ENCODE assay signal across 15 cellular contexts in the genomic region with DNA sequence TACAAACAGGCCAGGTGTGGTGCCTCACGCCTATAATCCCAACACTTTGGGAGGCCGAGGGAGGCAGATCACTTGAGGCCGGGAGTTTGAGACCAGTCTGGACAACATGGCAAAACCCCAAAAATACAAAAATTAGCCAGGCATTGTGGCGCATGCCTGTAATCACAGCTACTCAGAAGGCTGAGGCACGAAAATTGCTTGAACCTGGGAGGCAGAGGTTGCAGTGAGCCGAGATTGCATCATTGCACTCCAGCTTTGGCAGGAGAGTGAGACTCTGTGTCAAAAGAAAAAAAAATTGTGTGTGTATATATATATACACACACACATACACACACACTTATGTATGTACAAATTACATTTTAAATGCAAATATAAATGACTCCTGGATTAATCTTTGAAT.
DNase-seq lines count a peak whose midpoint lies in the region; ATAC-seq and TF ChIP-seq lines count a peak whose summit lies in the region.
"Had no signal": no experiment of that assay in that cellular context is flagged by ENCODE, and none has a peak within 500 bp of the region (broad histone marks: within the 10 kb centered on the region; RNA-seq: fewer than 3 reads in every experiment).

No MANE protein-coding gene starts in this region.

- H3K27ac Mint-ChIP-seq in activated naive CD8-positive, alpha-beta T cell treated with anti-CD3 and anti-CD28 coated beads, Interleukin-2, amount 10 ng/mL, durations not matched to agents 7 days and 5 days = peak overlapping the region; percentile 91
- H3K27ac Mint-ChIP-seq: endodermal cell, nephron progenitor cell had no signal

- no peaks in the 10 kb centered on the region for H3K9me3 ChIP-seq in lower lobe of right lung
- H3K9me3 ChIP-seq: adrenal gland, prostate gland, stomach had no signal

- no peaks in the 10 kb centered on the region for H3K79me2 ChIP-seq in KMS-11 (ENCODE audit: insufficient read depth, low read depth)

- peaks cover 72% of the 10 kb centered on the region for H3K4me1 Mint-ChIP-seq in activated T-cell treated with anti-CD3 and anti-CD28 coated beads, Interleukin-2, amount 50 U/mL, for 4 hours (ENCODE audit: low read depth)
- peaks cover 72% of the 10 kb centered on the region for H3K4me1 Mint-ChIP-seq in activated naive CD8-positive, alpha-beta T cell treated with anti-CD3 and anti-CD28 coated beads, Interleukin-2, amount 10 ng/mL, durations not matched to agents 7 days and 5 days

- H2AFZ ChIP-seq in KMS-11 (ENCODE audit: low read depth) = no peak overlapping the region

- H3K27ac ChIP-seq in KMS-11 = no peak overlapping the region
- H3K27ac ChIP-seq in lower lobe of right lung = no peak overlapping the region
- H3K27ac ChIP-seq: adrenal gland, prostate gland, stomach had no signal

- H3K4me3 ChIP-seq in KMS-11 (IDR thresholded peaks at IDR 0.05; ENCODE audit: insufficient read depth, low read depth, low read length) (no peak overlapping the region), lower lobe of right lung (no peak overlapping the region)
- H3K4me3 ChIP-seq: adrenal gland, prostate gland, stomach had no signal

- H3K27me3 ChIP-seq in KMS-11 (ENCODE audit: insufficient read depth, low read depth) = no peaks in the 10 kb centered on the region
- no peaks in the 10 kb centered on the region for H3K27me3 ChIP-seq in lower lobe of right lung (ENCODE audit: low read depth)
- H3K27me3 ChIP-seq: adrenal gland, stomach had no signal

- no peak overlapping the region for H3K9ac ChIP-seq in KMS-11

- no peak overlapping the region for H3K4me3 Mint-ChIP-seq in activated T-cell treated with anti-CD3 and anti-CD28 coated beads, Interleukin-2, amount 50 U/mL, for 4 hours
- peak overlapping the region; percentile 68 for H3K4me3 Mint-ChIP-seq in activated naive CD8-positive, alpha-beta T cell treated with anti-CD3 and anti-CD28 coated beads, Interleukin-2, amount 10 ng/mL, durations not matched to agents 7 days and 5 days
- H3K4me3 Mint-ChIP-seq: endodermal cell, nephron progenitor cell had no signal

- DNase-seq in activated T-cell treated with anti-CD3 and anti-CD28 coated beads, Interleukin-2, amount 50 U/mL, for 4 hours = peak; percentile 4
- DNase-seq in activated T-cell treated with anti-CD3 and anti-CD28 coated beads, Interleukin-2, amount 50 U/mL, for 1 hour = no peak
- peak; percentile 41 for DNase-seq in activated naive CD8-positive, alpha-beta T cell treated with anti-CD3 and anti-CD28 coated beads, Interleukin-2, amount 10 ng/mL, durations not matched to agents 7 days and 5 days
- DNase-seq in lower lobe of right lung (peak; percentile 45), hippocampal formation (lab: John Stamatoyannopoulos, UW) (no peak), HUDEP-2 (lab: John Stamatoyannopoulos, UW; ENCODE audit: unreplicated experiment in 76 of 76) (no peak)
- DNase-seq: endodermal cell, NCI-H2081, nephron progenitor cell, stomach had no signal

- H3K36me3 ChIP-seq in KMS-11 (ENCODE audit: insufficient read depth) = no peaks in the 10 kb centered on the region
- no peaks in the 10 kb centered on the region for H3K36me3 ChIP-seq in lower lobe of right lung
- H3K36me3 ChIP-seq: adrenal gland, prostate gland, stomach had no signal

- POLR2A ChIA-PET in activated naive CD8-positive, alpha-beta T cell treated with anti-CD3 and anti-CD28 coated beads, Interleukin-2, amount 10 ng/mL, durations not matched to agents 7 days and 5 days (lab: Charles Lee) = interaction anchor here (0.7 to 6.9 kb wide), 4 partner anchors 10 to 78 kb away, joined by 3 to 46 read pairs (median 28); a partner anchor contains a TSS

- H3K9me3 Mint-ChIP-seq in activated T-cell treated with anti-CD3 and anti-CD28 coated beads, Interleukin-2, amount 50 U/mL, for 4 hours = no peaks in the 10 kb centered on the region
- H3K9me3 Mint-ChIP-seq in activated naive CD8-positive, alpha-beta T cell treated with anti-CD3 and anti-CD28 coated beads, Interleukin-2, amount 10 ng/mL, durations not matched to agents 7 days and 5 days = no peaks in the 10 kb centered on the region
- H3K9me3 Mint-ChIP-seq: endodermal cell, nephron progenitor cell had no signal

- H3K4me2 ChIP-seq in KMS-11 = peak overlapping the region; percentile 61

- H3K27me3 Mint-ChIP-seq in activated T-cell treated with anti-CD3 and anti-CD28 coated beads, Interleukin-2, amount 50 U/mL, for 4 hours (ENCODE audit: low read depth) = no peaks in the 10 kb centered on the region
- H3K27me3 Mint-ChIP-seq in activated naive CD8-positive, alpha-beta T cell treated with anti-CD3 and anti-CD28 coated beads, Interleukin-2, amount 10 ng/mL, durations not matched to agents 7 days and 5 days = no peaks in the 10 kb centered on the region

- H3K4me1 ChIP-seq in KMS-11 (ENCODE audit: low read depth, poor library complexity, severe bottlenecking) (peaks cover 26% of the 10 kb centered on the region), lower lobe of right lung (peaks cover 7% of the 10 kb centered on the region)
- H3K4me1 ChIP-seq: prostate gland had no signal

- no peaks in the 10 kb centered on the region for H4K20me1 ChIP-seq in KMS-11 (ENCODE audit: insufficient read depth)

- no peak for ATAC-seq in activated T-cell treated with anti-CD3 and anti-CD28 coated beads, Interleukin-2, amount 50 U/mL, for 4 hours
- no peak for ATAC-seq in activated naive CD8-positive, alpha-beta T cell treated with anti-CD3 and anti-CD28 coated beads, Interleukin-2, amount 10 ng/mL, durations not matched to agents 7 days and 5 days (ENCODE audit: low read depth)
- peak in 1 of 2 donors; percentile 78 for ATAC-seq in lower lobe of right lung
- no peak for ATAC-seq in GM21367 (IDR thresholded peaks at IDR 0.05; ENCODE audit: unreplicated experiment)
- ATAC-seq: SK-N-SH treated with all-trans-retinoic acid at 6 μM for 48 hours had no signal

- TF ChIP-seq CTCF in KMS-11 (conservative IDR thresholded peaks at IDR 0.05; ENCODE audit: low read depth, low read length) = no peak
- TF ChIP-seq CTCF in lower lobe of right lung (IDR thresholded peaks at IDR 0.05) = no peak

- no peaks in the 10 kb centered on the region for H3K36me3 Mint-ChIP-seq in activated T-cell treated with anti-CD3 and anti-CD28 coated beads, Interleukin-2, amount 50 U/mL, for 4 hours (ENCODE audit: insufficient read depth)
- H3K36me3 Mint-ChIP-seq in activated naive CD8-positive, alpha-beta T cell treated with anti-CD3 and anti-CD28 coated beads, Interleukin-2, amount 10 ng/mL, durations not matched to agents 7 days and 5 days = peaks cover 1% of the 10 kb centered on the region

- intact Hi-C loops in lower lobe of right lung (cut with DNase I) = no loop called here

Comparison
In these comparisons a context has a peak if more than half of its experiments do, and no peak if none do; other contexts are left out.
1. DNase-seq: peak in activated T-cell treated with anti-CD3 and anti-CD28 coated beads, Interleukin-2, amount 50 U/mL, for 4 hours (single experiment), activated naive CD8-positive, alpha-beta T cell treated with anti-CD3 and anti-CD28 coated beads, Interleukin-2, amount 10 ng/mL, durations not matched to agents 7 days and 5 days (single experiment) and lower lobe of right lung (single experiment); none in activated T-cell treated with anti-CD3 and anti-CD28 coated beads, Interleukin-2, amount 50 U/mL, for 1 hour (single experiment), hippocampal formation (0 of 2) and HUDEP-2 (0 of 76).